12 cellular contexts compared by ENCODE assay signal in the genomic region with DNA sequence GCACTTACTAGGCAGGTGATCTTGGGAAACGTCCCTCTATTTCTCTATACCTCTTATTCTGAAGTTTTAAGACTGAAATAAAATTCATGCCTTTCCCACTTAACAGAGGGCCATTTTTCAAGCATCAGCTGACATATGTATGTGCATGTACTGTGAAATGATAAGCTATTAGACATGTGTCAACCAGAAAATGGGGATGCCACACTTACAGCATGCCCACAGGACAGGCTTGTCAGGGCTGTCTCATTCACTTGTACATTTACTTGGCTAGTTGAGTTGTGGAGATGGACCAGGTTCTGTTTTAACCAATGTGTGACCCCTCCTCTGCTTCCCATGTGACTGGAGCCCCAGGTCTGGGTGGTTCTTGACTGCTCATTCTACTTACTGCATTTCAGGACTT.
DNase-seq lines count a peak whose midpoint lies in the region; ATAC-seq and TF ChIP-seq lines count a peak whose summit lies in the region.
"Had no signal": no experiment of that assay in that cellular context is flagged by ENCODE, and none has a peak within 500 bp of the region (broad histone marks: within the 10 kb centered on the region; RNA-seq: fewer than 3 reads in every experiment).

No MANE protein-coding gene starts in this region.

- peak; percentile 15 for ATAC-seq in GM21723 (IDR thresholded peaks at IDR 0.05; ENCODE audit: unreplicated experiment)
- ATAC-seq in HG03565 (IDR thresholded peaks at IDR 0.05; ENCODE audit: unreplicated experiment): no peak

- H3K27ac Mint-ChIP-seq in Caco-2 (ENCODE audit: unreplicated experiment) (peak overlapping the region; percentile 97), mesothelial cell of epicardium (peak overlapping the region; percentile 2)
- H3K27ac Mint-ChIP-seq: activated CD4-positive, alpha-beta T cell treated with anti-CD3 and anti-CD28 coated beads, Interleukin-2, amount 10 ng/mL, durations not matched to agents 7 days and 5 days; activated naive CD8-positive, alpha-beta T cell treated with anti-CD3 and anti-CD28 coated beads, Interleukin-2, amount 50 U/mL, for 24 hours had no signal

- CTCF ChIA-PET in Caco-2 (lab: Charles Lee): no interaction called here

- peak overlapping the region; percentile 90 for H3K4me3 Mint-ChIP-seq in Caco-2 (ENCODE audit: unreplicated experiment)
- H3K4me3 Mint-ChIP-seq in mesothelial cell of epicardium: no peak overlapping the region
- H3K4me3 Mint-ChIP-seq: activated CD4-positive, alpha-beta T cell treated with anti-CD3 and anti-CD28 coated beads, Interleukin-2, amount 10 ng/mL, durations not matched to agents 7 days and 5 days; activated naive CD8-positive, alpha-beta T cell treated with anti-CD3 and anti-CD28 coated beads, Interleukin-2, amount 50 U/mL, for 24 hours had no signal

- H3K9me3 ChIP-seq in Caco-2 (no peaks in the 10 kb centered on the region), Loucy (ENCODE audit: insufficient read depth, low read depth, low read length) (no peaks in the 10 kb centered on the region), GM23248 (ENCODE audit: low read depth) (no peaks in the 10 kb centered on the region)

- no peak overlapping the region for H2AFZ ChIP-seq in Loucy (ENCODE audit: low read length)
- H2AFZ ChIP-seq in GM23248: no peak overlapping the region

- peaks cover 95% of the 10 kb centered on the region for H3K79me2 ChIP-seq in Loucy (ENCODE audit: insufficient read depth, low read length)
- H3K79me2 ChIP-seq in GM23248 (ENCODE audit: insufficient read depth): peaks cover 100% of the 10 kb centered on the region

- intact Hi-C loops in Caco-2 (cut with micrococcal nuclease; ENCODE audit: unreplicated experiment): no loop called here

- 96 to 100% methylated on average over 1 of the region's 1 CpG for whole genome bisulfite sequencing in GM23248 (ENCODE audit: low coverage in 1 of 2, low lambda C conversion rate in 2 of 2, missing lambda C conversion rate in 2 of 2), 2 experiments

- H3K9me2 ChIP-seq in Loucy (replicated peaks; ENCODE audit: low read depth, low read length): no peaks in the 10 kb centered on the region
- H3K9me2 ChIP-seq in GM23248 (ENCODE audit: insufficient read depth): no peaks in the 10 kb centered on the region

- H3K36me3 Mint-ChIP-seq in Caco-2 (ENCODE audit: insufficient read depth, unreplicated experiment): peaks cover 96% of the 10 kb centered on the region
- H3K36me3 Mint-ChIP-seq in mesothelial cell of epicardium: no peaks in the 10 kb centered on the region

- in situ Hi-C loops in GM23248 (cut with MboI): no loop called here

- peak overlapping the region; percentile 62 for H3K9ac ChIP-seq in Loucy (ENCODE audit: low read depth, low read length, poor library complexity, severe bottlenecking)
- H3K9ac ChIP-seq in GM23248: no peak overlapping the region

- no peaks in the 10 kb centered on the region for H3K27me3 ChIP-seq in Caco-2 (replicated peaks; ENCODE audit: control insufficient read depth, insufficient read depth, low read length)
- H3K27me3 ChIP-seq in Loucy (ENCODE audit: insufficient read depth, low read length, poor library complexity, severe bottlenecking): no peaks in the 10 kb centered on the region
- no peaks in the 10 kb centered on the region for H3K27me3 ChIP-seq in GM23248 (replicated peaks; ENCODE audit: insufficient read depth)

- H3K4me2 ChIP-seq in Loucy (ENCODE audit: low read depth, low read length, poor library complexity, severe bottlenecking) (no peak overlapping the region), GM23248 (ENCODE audit: unreplicated experiment) (no peak overlapping the region)

- H3K9me3 Mint-ChIP-seq in Caco-2 (ENCODE audit: unreplicated experiment): no peaks in the 10 kb centered on the region
- no peaks in the 10 kb centered on the region for H3K9me3 Mint-ChIP-seq in mesothelial cell of epicardium
- H3K9me3 Mint-ChIP-seq: activated CD4-positive, alpha-beta T cell treated with anti-CD3 and anti-CD28 coated beads, Interleukin-2, amount 10 ng/mL, durations not matched to agents 7 days and 5 days; activated naive CD8-positive, alpha-beta T cell treated with anti-CD3 and anti-CD28 coated beads, Interleukin-2, amount 50 U/mL, for 24 hours; neural crest cell had no signal

- peaks cover 51% of the 10 kb centered on the region for H3K4me1 ChIP-seq in Caco-2
- peaks cover 70% of the 10 kb centered on the region for H3K4me1 ChIP-seq in Loucy (ENCODE audit: insufficient read depth, low read length, poor library complexity, severe bottlenecking)
- peaks cover 40% of the 10 kb centered on the region for H3K4me1 ChIP-seq in GM23248 (ENCODE audit: insufficient read depth)

- H3K27me3 Mint-ChIP-seq in Caco-2 (ENCODE audit: insufficient read depth, unreplicated experiment): no peaks in the 10 kb centered on the region
- H3K27me3 Mint-ChIP-seq in mesothelial cell of epicardium (ENCODE audit: low read depth): peaks cover 2% of the 10 kb centered on the region
- H3K27me3 Mint-ChIP-seq: activated CD4-positive, alpha-beta T cell treated with anti-CD3 and anti-CD28 coated beads, Interleukin-2, amount 10 ng/mL, durations not matched to agents 7 days and 5 days; activated naive CD8-positive, alpha-beta T cell treated with anti-CD3 and anti-CD28 coated beads, Interleukin-2, amount 50 U/mL, for 24 hours had no signal

- POLR2A ChIA-PET in Caco-2 (lab: Charles Lee): interaction anchor here (1.4 kb wide), 1 partner anchor 14 kb away, joined by 4 read pairs; no protein-coding TSS in a partner anchor

- H3K36me3 ChIP-seq in Caco-2 (ENCODE audit: control insufficient read depth, insufficient read depth, low read length) (no peaks in the 10 kb centered on the region; the same call in 1 of the 2 replicates), Loucy (ENCODE audit: insufficient read depth, low read length) (peaks cover 6% of the 10 kb centered on the region; the same call in 1 of the 2 replicates), GM23248 (ENCODE audit: low read depth) (peaks cover 6% of the 10 kb centered on the region; the same call in 1 of the 2 replicates)

- TF ChIP-seq CTCF in Caco-2 (IDR thresholded peaks at IDR 0.05; ENCODE audit: insufficient read depth in 1 of 2, low read depth in 1 of 2, low read length in 1 of 2, severe bottlenecking in 1 of 2, unreplicated experiment in 1 of 2) (no peak), Loucy (conservative IDR thresholded peaks at IDR 0.05; ENCODE audit: low read length) (no peak), mesothelial cell of epicardium (IDR thresholded peaks at IDR 0.05; ENCODE audit: unreplicated experiment) (no peak)

- BruUV-seq in Caco-2 (replicated peaks; lab: Mats Ljungman, UMichigan): no TSS peak

- H3K4me3 ChIP-seq in Caco-2 (ENCODE audit: low read depth, low read length) (no peak overlapping the region; the same call in 1 of the 2 replicates), Loucy (ENCODE audit: low read length, poor library complexity, severe bottlenecking) (no peak overlapping the region), GM23248 (no peak overlapping the region)

- no peak overlapping the region for H3K27ac ChIP-seq in GM23248

- peaks cover 26% of the 10 kb centered on the region for H4K20me1 ChIP-seq in Loucy (ENCODE audit: insufficient read depth, low read length, poor library complexity, severe bottlenecking)
- peaks cover 28% of the 10 kb centered on the region; the same call in 1 of the 2 replicates for H4K20me1 ChIP-seq in GM23248 (ENCODE audit: insufficient read depth)

- DNase-seq in Caco-2: no peak
- DNase-seq in mesothelial cell of epicardium (ENCODE audit: low spot score in 2 of 2, unreplicated experiment in 2 of 2): no peak
- no peak for DNase-seq in GM23248
- no peak for DNase-seq in NCI-H510A (lab: John Stamatoyannopoulos, UW)
- no peak for DNase-seq in stimulated activated CD4-positive, alpha-beta T cell treated with anti-CD3 and anti-CD28 coated beads, Interleukin-2, amount 100 ng/mL, for 48 hours
- DNase-seq: activated CD4-positive, alpha-beta T cell treated with anti-CD3 and anti-CD28 coated beads, Interleukin-2, amount 10 ng/mL, durations not matched to agents 7 days and 5 days; activated naive CD8-positive, alpha-beta T cell treated with anti-CD3 and anti-CD28 coated beads, Interleukin-2, amount 50 U/mL, for 24 hours; SIG-M5 had no signal

- 0 out of 2 replicates have a peak, but pooled peaks cover 5% of the 10 kb centered on the region for H3F3A ChIP-seq in Loucy (ENCODE audit: low read depth)
- H3F3A ChIP-seq in GM23248 (ENCODE audit: insufficient read depth): peaks cover 85% of the 10 kb centered on the region

- peaks cover 32% of the 10 kb centered on the region for H3K4me1 Mint-ChIP-seq in Caco-2 (ENCODE audit: low read depth, unreplicated experiment)
- peaks cover 71% of the 10 kb centered on the region for H3K4me1 Mint-ChIP-seq in mesothelial cell of epicardium
